8 cellular contexts compared by ENCODE assay signal in genomic region chr4:120066525-120067333, GRCh38. TPM values are rescaled to one million over a fixed set of nuclear protein-coding genes. Genes with fewer than 3 reads are reported as not detected.
DNase-seq lines count a peak whose midpoint lies in the region; ATAC-seq and TF ChIP-seq lines count a peak whose summit lies in the region.

TSS of gene MAD2L1 (minus strand) at chr4:120066848. CDS start at chr4:120066734, 114 bp downstream.

- TF ChIP-seq CTCF in testis (IDR thresholded peaks at IDR 0.05): no peak

- peak; percentile 50 for TF ChIP-seq POLR2A in testis (IDR thresholded peaks at IDR 0.05)

- 0% methylated on average over 37 to 63 of the region's 64 CpGs for WGBS in testis, 2 donors

- peak; percentile 90 for ATAC-seq in HG02610 (IDR thresholded peaks at IDR 0.05; ENCODE audit: unreplicated experiment)
- ATAC-seq in activated naive CD4-positive, alpha-beta T cell treated with anti-CD3 and anti-CD28 coated beads, Interleukin-2, amount 50 U/mL, for 72 hours: peak; percentile 94 to 96

- H3K27ac Mint-ChIP-seq in activated naive CD4-positive, alpha-beta T cell treated with anti-CD3 and anti-CD28 coated beads, Interleukin-2, amount 50 U/mL, for 72 hours: peak within 1 kb of the TSS; percentile 97 to 99

- H3K4me3 ChIP-seq in GM08714 (ENCODE audit: low read length) (peak within 1 kb of the TSS; percentile 76), testis (peak within 1 kb of the TSS; percentile 70 to 81)

- intact Hi-C loops in testis (cut with DNase I; ENCODE audit: low total_unique reads): no loop called here

- DNase-seq in NCI-H1092 treated with DMSO at 0.1 percent for 48 hours (lab: John Stamatoyannopoulos, UW): peak; percentile 98
- DNase-seq in SKM-1 (lab: John Stamatoyannopoulos, UW; ENCODE audit: unreplicated experiment): peak; percentile 95
- peak; percentile 97 to 98 for DNase-seq in activated naive CD4-positive, alpha-beta T cell treated with anti-CD3 and anti-CD28 coated beads, Interleukin-2, amount 50 U/mL, for 72 hours (ENCODE audit: low spot score in 2 of 2)
- DNase-seq in glomerular endothelial cell (ENCODE audit: extremely low read depth, low read depth, low spot score): peak; percentile 87
- DNase-seq in occipital lobe (lab: John Stamatoyannopoulos, UW): peak; percentile 97
- DNase-seq in testis: peak; percentile 99

- no peaks in the 10 kb centered on the region for H3K9me3 Mint-ChIP-seq in activated naive CD4-positive, alpha-beta T cell treated with anti-CD3 and anti-CD28 coated beads, Interleukin-2, amount 50 U/mL, for 72 hours

- H3K4me1 ChIP-seq in testis: peaks cover 3% of the 10 kb centered on the region

- H3K9me3 ChIP-seq in testis: no peaks in the 10 kb centered on the region

- H3K27ac ChIP-seq in testis: peak within 1 kb of the TSS; percentile 93 to 94

- no peaks in the 10 kb centered on the region for H3K36me3 ChIP-seq in testis (ENCODE audit: low read depth, missing control alignments)

- no peaks in the 10 kb centered on the region for H3K27me3 ChIP-seq in testis

- peaks cover 46 to 57% of the 10 kb centered on the region in 2 donors for H3K36me3 Mint-ChIP-seq in activated naive CD4-positive, alpha-beta T cell treated with anti-CD3 and anti-CD28 coated beads, Interleukin-2, amount 50 U/mL, for 72 hours

RNA-seq across cellular contexts. Expression of gene MAD2L1, which starts in this region (rescaled TPM):
- total RNA-seq in activated naive CD4-positive, alpha-beta T cell treated with anti-CD3 and anti-CD28 coated beads, Interleukin-2, amount 50 U/mL, for 72 hours: 100 to 1,000 TPM in 1 of 2 donors, 10 to 100 TPM in 1; 79.7 to 103 TPM
- 4.1 and 6.2 TPM in 2 replicates for total RNA-seq in glomerular endothelial cell
- total RNA-seq in occipital lobe: 7.2 TPM
- 10 to 100 TPM in 1 of 2 donors, 1 to 10 TPM in 1; 6.3 to 11.1 TPM for total RNA-seq in testis
- polyA plus RNA-seq in testis (ENCODE audit: insufficient read depth, low read depth, low replicate concordance): 24.4 TPM

Comparison
In these comparisons a context has a peak if more than half of its experiments do, and no peak if none do; other contexts are left out.
1. Peak in every context shown above with its lines: DNase-seq, ATAC-seq, H3K4me3 ChIP-seq and H3K27ac ChIP-seq.